In the genomic region with DNA sequence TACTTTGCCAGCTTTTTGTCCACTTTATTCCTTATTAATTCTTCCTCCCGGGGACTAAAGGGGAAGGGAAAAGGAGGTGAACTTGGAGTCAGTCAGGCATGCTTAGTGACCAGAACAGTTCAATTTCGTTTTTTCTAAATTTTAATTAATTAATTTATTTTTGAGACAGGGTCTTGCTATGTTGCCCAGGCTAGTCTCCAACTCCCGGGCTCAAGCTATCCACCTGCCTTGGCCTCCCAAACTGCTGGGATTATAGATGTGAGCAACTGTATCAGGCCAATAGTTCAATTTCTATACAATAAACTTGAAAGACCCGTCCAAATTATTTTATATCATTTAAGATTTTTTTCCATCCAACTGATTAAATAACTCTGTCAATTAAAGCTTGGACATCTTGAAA, we compare ENCODE assay signal across 11 cellular contexts. TPM values are rescaled to one million over a fixed set of nuclear protein-coding genes. Genes with fewer than 3 reads are reported as not detected.
DNase-seq lines count a peak whose midpoint lies in the region; ATAC-seq and TF ChIP-seq lines count a peak whose summit lies in the region.
"Had no signal": no experiment of that assay in that cellular context is flagged by ENCODE, and none has a peak within 500 bp of the region (broad histone marks: within the 10 kb centered on the region; RNA-seq: fewer than 3 reads in every experiment).

No MANE protein-coding gene starts in this region.

- H3K27ac ChIP-seq in 22Rv1: peak overlapping the region; percentile 84; the same call in 1 of the 2 replicates
- H3K27ac ChIP-seq in GM23338 (ENCODE audit: low read depth): no peak overlapping the region

- no peaks in the 10 kb centered on the region for H3K9me3 Mint-ChIP-seq in GM23338
- H3K9me3 Mint-ChIP-seq in activated naive CD8-positive, alpha-beta T cell treated with anti-CD3 and anti-CD28 coated beads, Interleukin-2, amount 10 ng/mL, durations not matched to agents 7 days and 5 days: no peaks in the 10 kb centered on the region
- no peaks in the 10 kb centered on the region for H3K9me3 Mint-ChIP-seq in natural killer cell treated with Interleukin-12 subunit alpha and Interleukin-12 subunit beta and Interleukin-15 and Interleukin-18, amount 100 ng/mL, for 72 hours

- H3K36me3 Mint-ChIP-seq in GM23338 (ENCODE audit: low read depth): peaks cover 2% of the 10 kb centered on the region; the same call in 1 of the 3 replicates
- peaks cover 15% of the 10 kb centered on the region for H3K36me3 Mint-ChIP-seq in activated naive CD8-positive, alpha-beta T cell treated with anti-CD3 and anti-CD28 coated beads, Interleukin-2, amount 10 ng/mL, durations not matched to agents 7 days and 5 days
- H3K36me3 Mint-ChIP-seq in natural killer cell treated with Interleukin-12 subunit alpha and Interleukin-12 subunit beta and Interleukin-15 and Interleukin-18, amount 100 ng/mL, for 72 hours: peaks cover 7% of the 10 kb centered on the region

- H3K27ac Mint-ChIP-seq in GM23338: no peak overlapping the region
- H3K27ac Mint-ChIP-seq in activated naive CD8-positive, alpha-beta T cell treated with anti-CD3 and anti-CD28 coated beads, Interleukin-2, amount 10 ng/mL, durations not matched to agents 7 days and 5 days: no peak overlapping the region
- peak overlapping the region in 1 of 2 donors; percentile 99 for H3K27ac Mint-ChIP-seq in natural killer cell treated with Interleukin-12 subunit alpha and Interleukin-12 subunit beta and Interleukin-15 and Interleukin-18, amount 100 ng/mL, for 72 hours

- no peak for ATAC-seq in GM23338
- no peak for ATAC-seq in activated naive CD8-positive, alpha-beta T cell treated with anti-CD3 and anti-CD28 coated beads, Interleukin-2, amount 10 ng/mL, durations not matched to agents 7 days and 5 days (ENCODE audit: low read depth)
- no peak for ATAC-seq in natural killer cell treated with Interleukin-12 subunit alpha and Interleukin-12 subunit beta and Interleukin-15 and Interleukin-18, amount 100 ng/mL, for 72 hours
- ATAC-seq: mucosa of descending colon had no signal

- H3K27me3 ChIP-seq in GM23338 (ENCODE audit: insufficient read depth): no peaks in the 10 kb centered on the region; the same call in 1 of the 2 replicates

- no peak overlapping the region for H3K4me3 Mint-ChIP-seq in GM23338
- peak overlapping the region; percentile 97 for H3K4me3 Mint-ChIP-seq in activated naive CD8-positive, alpha-beta T cell treated with anti-CD3 and anti-CD28 coated beads, Interleukin-2, amount 10 ng/mL, durations not matched to agents 7 days and 5 days
- H3K4me3 Mint-ChIP-seq in natural killer cell treated with Interleukin-12 subunit alpha and Interleukin-12 subunit beta and Interleukin-15 and Interleukin-18, amount 100 ng/mL, for 72 hours: peak overlapping the region; percentile 99

- no peak for TF ChIP-seq CTCF in 22Rv1 (IDR thresholded peaks at IDR 0.05)
- TF ChIP-seq CTCF in GM23338 (conservative IDR thresholded peaks at IDR 0.05; ENCODE audit: low read depth in 2 of 2): no peak

- H3K36me3 ChIP-seq in GM23338 (ENCODE audit: insufficient read depth): no peaks in the 10 kb centered on the region

- no peaks in the 10 kb centered on the region for H3K9me2 ChIP-seq in GM23338 (ENCODE audit: insufficient read depth)

- H2AFZ ChIP-seq in GM23338: no peak overlapping the region

- H3K4me1 ChIP-seq in GM23338 (ENCODE audit: insufficient read depth): peaks cover 28% of the 10 kb centered on the region

- peaks cover 26% of the 10 kb centered on the region for H3K79me2 ChIP-seq in GM23338 (replicated peaks; ENCODE audit: insufficient read depth)

- POLR2A ChIA-PET in activated naive CD8-positive, alpha-beta T cell treated with anti-CD3 and anti-CD28 coated beads, Interleukin-2, amount 10 ng/mL, durations not matched to agents 7 days and 5 days (lab: Charles Lee): interaction anchor here (1.0 to 1.3 kb wide), 2 partner anchors 376 to 402 kb away, joined by 3 to 6 read pairs; a partner anchor contains a TSS

- H3K4me1 Mint-ChIP-seq in GM23338: peaks cover 22% of the 10 kb centered on the region
- peaks cover 55% of the 10 kb centered on the region for H3K4me1 Mint-ChIP-seq in activated naive CD8-positive, alpha-beta T cell treated with anti-CD3 and anti-CD28 coated beads, Interleukin-2, amount 10 ng/mL, durations not matched to agents 7 days and 5 days
- H3K4me1 Mint-ChIP-seq in natural killer cell treated with Interleukin-12 subunit alpha and Interleukin-12 subunit beta and Interleukin-15 and Interleukin-18, amount 100 ng/mL, for 72 hours (ENCODE audit: low read depth in 2 of 2): peaks cover 28 to 54% of the 10 kb centered on the region in 2 donors

- H3K27me3 Mint-ChIP-seq in GM23338 (ENCODE audit: insufficient read depth, low read depth, poor library complexity): peaks cover 10% of the 10 kb centered on the region
- no peaks in the 10 kb centered on the region for H3K27me3 Mint-ChIP-seq in activated naive CD8-positive, alpha-beta T cell treated with anti-CD3 and anti-CD28 coated beads, Interleukin-2, amount 10 ng/mL, durations not matched to agents 7 days and 5 days
- H3K27me3 Mint-ChIP-seq in natural killer cell treated with Interleukin-12 subunit alpha and Interleukin-12 subunit beta and Interleukin-15 and Interleukin-18, amount 100 ng/mL, for 72 hours: no peaks in the 10 kb centered on the region

- H3F3A ChIP-seq in GM23338 (replicated peaks; ENCODE audit: low read depth): no peaks in the 10 kb centered on the region

- peak overlapping the region; percentile 94; the same call in 1 of the 2 replicates for H3K4me3 ChIP-seq in GM23338

- peaks cover 13% of the 10 kb centered on the region for H4K20me1 ChIP-seq in GM23338 (replicated peaks; ENCODE audit: insufficient read depth)

- no peak for DNase-seq in GM23338 (ENCODE audit: low spot score)
- DNase-seq in activated naive CD8-positive, alpha-beta T cell treated with anti-CD3 and anti-CD28 coated beads, Interleukin-2, amount 10 ng/mL, durations not matched to agents 7 days and 5 days: no peak
- DNase-seq in natural killer cell treated with Interleukin-12 subunit alpha and Interleukin-12 subunit beta and Interleukin-15 and Interleukin-18, amount 100 ng/mL, for 72 hours (ENCODE audit: low spot score): no peak
- DNase-seq in AML-193 (lab: John Stamatoyannopoulos, UW): no peak
- DNase-seq in MV-4-11 (lab: John Stamatoyannopoulos, UW): no peak
- no peak for DNase-seq in DMS53 (lab: John Stamatoyannopoulos, UW)
- no peak for DNase-seq in HuH-7.5 (ENCODE audit: low spot score)
- DNase-seq: activated T-cell treated with anti-CD3 and anti-CD28 coated beads for 4 hours, C1 segment of cervical spinal cord had no signal

- peak overlapping the region; percentile 83; the same call in 1 of the 2 replicates for H3K4me2 ChIP-seq in GM23338

TF ChIP-seq in GM23338, 12 proteins besides CTCF, POLR2A, EP300 and RAD21 (continues in another document):
- no peak for TF ChIP-seq EZH2 (IDR thresholded peaks at IDR 0.05; ENCODE audit: low read depth, unreplicated experiment)
- TF ChIP-seq STAT1 (IDR thresholded peaks at IDR 0.05; ENCODE audit: unreplicated experiment): no peak
- no peak for TF ChIP-seq EZH2phosphoT487 (IDR thresholded peaks at IDR 0.05; ENCODE audit: unreplicated experiment)
- no peak for TF ChIP-seq ZNF331 (CRISPR knock-in tag; IDR thresholded peaks at IDR 0.05; ENCODE audit: low read depth)
- no peak for TF ChIP-seq JUNB (IDR thresholded peaks at IDR 0.05; ENCODE audit: unreplicated experiment)

RNA-seq across cellular contexts. Expression of a gene that starts 1.3 kb away (rescaled TPM):
- 12.1 and 22.1 TPM in 2 replicates for total RNA-seq in GM23338 (2014; rRNA removed; shearing (Covaris generic))
- polyA plus RNA-seq in GM23338 (2016; fragmentation: Nextera tagmentation; extraction: Ambion mirVana): 11.3 and 13.6 TPM in 2 replicates
- 10 to 100 TPM; 45.1 to 46.5 TPM for total RNA-seq in activated naive CD8-positive, alpha-beta T cell treated with anti-CD3 and anti-CD28 coated beads, Interleukin-2, amount 10 ng/mL, durations not matched to agents 7 days and 5 days
- total RNA-seq in natural killer cell treated with Interleukin-12 subunit alpha and Interleukin-12 subunit beta and Interleukin-15 and Interleukin-18, amount 100 ng/mL, for 72 hours: 10 to 100 TPM; 27.8 to 44.3 TPM

RNA-seq across cellular contexts. Expression of a gene that starts 57.8 kb away (rescaled TPM):
- total RNA-seq in GM23338 (2014; rRNA removed; shearing (Covaris generic)): 7.3 and 8.5 TPM in 2 replicates
- 5.3 and 6.3 TPM in 2 replicates for polyA plus RNA-seq in GM23338 (2016; fragmentation: Nextera tagmentation; extraction: Ambion mirVana)
- 1 to 10 TPM in 1 of 2 experiments, under 1 TPM in 1; 0.54 to 1.2 TPM for total RNA-seq in activated naive CD8-positive, alpha-beta T cell treated with anti-CD3 and anti-CD28 coated beads, Interleukin-2, amount 10 ng/mL, durations not matched to agents 7 days and 5 days
- under 1 TPM in 1 of 2 donors, not detected in 1; 0.19 TPM for total RNA-seq in natural killer cell treated with Interleukin-12 subunit alpha and Interleukin-12 subunit beta and Interleukin-15 and Interleukin-18, amount 100 ng/mL, for 72 hours
